7 cellular contexts compared by ENCODE assay signal in the genomic region with DNA sequence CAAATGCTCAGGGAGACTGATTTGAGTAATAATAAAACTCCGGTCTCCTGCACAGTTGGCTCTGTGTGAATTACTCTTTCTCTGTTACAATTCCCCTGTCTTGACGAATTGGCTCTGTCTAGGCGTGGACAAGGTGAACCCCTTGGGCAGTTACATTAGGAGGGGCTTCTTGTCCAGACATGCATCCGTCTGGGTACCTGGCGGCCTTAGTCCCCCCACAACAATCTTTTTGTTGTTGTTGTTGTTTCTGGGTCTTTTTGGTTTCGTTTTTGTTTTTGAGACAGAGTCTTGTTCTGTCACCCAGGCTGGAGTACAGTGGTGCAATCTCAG. TPM values are rescaled to one million over a fixed set of nuclear protein-coding genes. Genes with fewer than 3 reads are reported as not detected.
"Had no signal": no experiment of that assay in that cellular context is flagged by ENCODE, and none has a peak within 500 bp of the region (broad histone marks: within the 10 kb centered on the region; RNA-seq: fewer than 3 reads in every experiment).

No MANE protein-coding gene starts in this region.

RNA-seq across cellular contexts. Expression of gene PAQR5, which starts 40.5 kb away (rescaled TPM):
- total RNA-seq: activated CD4-positive, alpha-beta memory T cell treated with anti-CD3 and anti-CD28 coated beads, Interleukin-2, amount 10 ng/mL, durations not matched to agents 7 days and 5 days; activated CD4-positive, alpha-beta T cell treated with anti-CD3 and anti-CD28 coated beads, Interleukin-2, amount 10 ng/mL, durations not matched to agents 7 days and 5 days; activated naive CD8-positive, alpha-beta T cell treated with anti-CD3 and anti-CD28 coated beads, Interleukin-2, amount 10 ng/mL, durations not matched to agents 7 days and 5 days; dermis microvascular lymphatic vessel endothelial cell; T-helper 1 cell treated with Interleukin-12 subunit alpha and Interleukin-12 subunit beta and Interleukin-4 antibody, amounts not matched to agents 30 ng/mL and 1 ng/mL, for 36 hours; T-helper 2 cell treated with Interferon-gamma antibody and Interleukin-4, amounts not matched to agents 100 ng/mL and 5 ng/mL, for 36 hours had no signal
- polyA plus RNA-seq: foreskin keratinocyte had no signal
